1 cellular context compared by ENCODE assay signal in genomic region chr1:52281518-52281917, GRCh38.
TF ChIP-seq lines count a peak whose summit lies in the region.

No MANE protein-coding gene starts in this region.

TF ChIP-seq in HepG2, 621 proteins besides CTCF, POLR2A, EP300 and RAD21 (continued from another document):
- no peak for TF ChIP-seq MLXIP (CRISPR knock-in tag; IDR thresholded peaks at IDR 0.05; ENCODE audit: borderline replicate concordance)
- no peak for TF ChIP-seq TCF7L2 (IDR thresholded peaks at IDR 0.05; ENCODE audit: low read depth, low read length)
- TF ChIP-seq ZNF441 (CRISPR knock-in tag; IDR thresholded peaks at IDR 0.05; ENCODE audit: borderline replicate concordance), result no peak
- TF ChIP-seq SOX5 (CRISPR knock-in tag; IDR thresholded peaks at IDR 0.05; ENCODE audit: borderline replicate concordance), result peak; percentile 88; the same call in 1 of the 2 replicates
- no peak for TF ChIP-seq ARNT (IDR thresholded peaks at IDR 0.05)
- TF ChIP-seq HDAC6 (IDR thresholded peaks at IDR 0.05; ENCODE audit: low read depth, low read length), result no peak
- TF ChIP-seq ZNF337 (CRISPR knock-in tag; IDR thresholded peaks at IDR 0.05; ENCODE audit: borderline replicate concordance, low read depth), result no peak
- peak; percentile 68 for TF ChIP-seq RARA (CRISPR knock-in tag; IDR thresholded peaks at IDR 0.05)
- TF ChIP-seq, protein P1, sequence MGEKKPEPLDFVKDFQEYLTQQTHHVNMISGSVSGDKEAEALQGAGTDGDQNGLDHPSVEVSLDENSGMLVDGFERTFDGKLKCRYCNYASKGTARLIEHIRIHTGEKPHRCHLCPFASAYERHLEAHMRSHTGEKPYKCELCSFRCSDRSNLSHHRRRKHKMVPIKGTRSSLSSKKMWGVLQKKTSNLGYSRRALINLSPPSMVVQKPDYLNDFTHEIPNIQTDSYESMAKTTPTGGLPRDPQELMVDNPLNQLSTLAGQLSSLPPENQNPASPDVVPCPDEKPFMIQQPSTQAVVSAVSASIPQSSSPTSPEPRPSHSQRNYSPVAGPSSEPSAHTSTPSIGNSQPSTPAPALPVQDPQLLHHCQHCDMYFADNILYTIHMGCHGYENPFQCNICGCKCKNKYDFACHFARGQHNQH (CRISPR knock-in tag; IDR thresholded peaks at IDR 0.05), result 0 out of 2 replicates have a peak, but pooled peaks have one; percentile 46
- TF ChIP-seq MEF2D (CRISPR knock-in tag; IDR thresholded peaks at IDR 0.05), result peak; percentile 60; the same call in 1 of the 2 replicates
- TF ChIP-seq GATAD2A (CRISPR knock-in tag; IDR thresholded peaks at IDR 0.05), result peak; percentile 78
- TF ChIP-seq HOXA3 (CRISPR knock-in tag; IDR thresholded peaks at IDR 0.05), result no peak
- TF ChIP-seq ZNF629 (CRISPR knock-in tag; conservative IDR thresholded peaks at IDR 0.05), result no peak
- no peak for TF ChIP-seq ZBTB38 (CRISPR knock-in tag; IDR thresholded peaks at IDR 0.05)
- TF ChIP-seq ZNF205 (CRISPR knock-in tag; IDR thresholded peaks at IDR 0.05), result no peak
- no peak for TF ChIP-seq ZNF749 (CRISPR knock-in tag; IDR thresholded peaks at IDR 0.05; ENCODE audit: borderline replicate concordance)
- TF ChIP-seq ZNF530 (CRISPR knock-in tag; IDR thresholded peaks at IDR 0.05; ENCODE audit: low read depth), result no peak
- TF ChIP-seq RARG (CRISPR knock-in tag; IDR thresholded peaks at IDR 0.05; ENCODE audit: low read depth), result no peak
- no peak for TF ChIP-seq ZNF343 (CRISPR knock-in tag; IDR thresholded peaks at IDR 0.05)
- TF ChIP-seq, protein P2, sequence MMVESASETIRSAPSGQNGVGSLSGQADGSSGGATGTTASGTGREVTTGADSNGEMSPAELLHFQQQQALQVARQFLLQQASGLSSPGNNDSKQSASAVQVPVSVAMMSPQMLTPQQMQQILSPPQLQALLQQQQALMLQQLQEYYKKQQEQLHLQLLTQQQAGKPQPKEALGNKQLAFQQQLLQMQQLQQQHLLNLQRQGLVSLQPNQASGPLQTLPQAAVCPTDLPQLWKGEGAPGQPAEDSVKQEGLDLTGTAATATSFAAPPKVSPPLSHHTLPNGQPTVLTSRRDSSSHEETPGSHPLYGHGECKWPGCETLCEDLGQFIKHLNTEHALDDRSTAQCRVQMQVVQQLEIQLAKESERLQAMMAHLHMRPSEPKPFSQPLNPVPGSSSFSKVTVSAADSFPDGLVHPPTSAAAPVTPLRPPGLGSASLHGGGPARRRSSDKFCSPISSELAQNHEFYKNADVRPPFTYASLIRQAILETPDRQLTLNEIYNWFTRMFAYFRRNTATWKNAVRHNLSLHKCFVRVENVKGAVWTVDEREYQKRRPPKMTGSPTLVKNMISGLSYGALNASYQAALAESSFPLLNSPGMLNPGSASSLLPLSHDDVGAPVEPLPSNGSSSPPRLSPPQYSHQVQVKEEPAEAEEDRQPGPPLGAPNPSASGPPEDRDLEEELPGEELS (CRISPR knock-in tag; IDR thresholded peaks at IDR 0.05), result peak; percentile 90
- no peak for TF ChIP-seq ZNF574 (CRISPR knock-in tag; IDR thresholded peaks at IDR 0.05)
